Comparison of ENCODE assay signal across 19 cellular contexts in genomic region chr18:76361219-76361618, GRCh38.
DNase-seq lines count a peak whose midpoint lies in the region; ATAC-seq and TF ChIP-seq lines count a peak whose summit lies in the region.
"Had no signal": no experiment of that assay in that cellular context is flagged by ENCODE, and none has a peak within 500 bp of the region (broad histone marks: within the 10 kb centered on the region; RNA-seq: fewer than 3 reads in every experiment).

No MANE protein-coding gene starts in this region.

- H3K27me3 ChIP-seq in HAP-1 (ENCODE audit: low read depth): no peaks in the 10 kb centered on the region
- H3K27me3 ChIP-seq in uterus: no peaks in the 10 kb centered on the region
- H3K27me3 ChIP-seq: BE2C had no signal

- DNase-seq in cardiac septum (ENCODE audit: low spot score) (peak; percentile 24), left ventricle myocardium superior (no peak), HAP-1 (ENCODE audit: low spot score in 2 of 2) (peak; percentile 54 to 58), sciatic nerve (ENCODE audit: low spot score) (peak; percentile 25), SW 1271 (lab: John Stamatoyannopoulos, UW) (no peak), uterus (no peak)
- DNase-seq: ACHN; BE2C; Caco-2; CD4-positive, alpha-beta T cell; DMS153; DMS79; GDM1; HFFc6; KG1 had no signal

- no peak overlapping the region for H3K4me3 ChIP-seq in HAP-1
- H3K4me3 ChIP-seq in uterus: no peak overlapping the region

- H3K36me3 ChIP-seq in HAP-1 (replicated peaks) (peaks cover 30% of the 10 kb centered on the region), uterus (peaks cover 0 to 3% of the 10 kb centered on the region in 2 donors)
- H3K36me3 ChIP-seq: BE2C had no signal

- H3K27ac ChIP-seq in uterus: no peak overlapping the region
- H3K27ac ChIP-seq: C4-2B had no signal

- no peak for TF ChIP-seq POLR2A in uterus (IDR thresholded peaks at IDR 0.05)

- in situ Hi-C loops in HAP-1 (cut with MboI; ENCODE audit: low sequenced_read_pairs): loop anchor here (25.0 kb wide), 1 partner anchor 1724 kb away; no protein-coding TSS in a partner anchor

- H3K9me3 ChIP-seq in HAP-1 (no peaks in the 10 kb centered on the region), uterus (no peaks in the 10 kb centered on the region)
- H3K9me3 ChIP-seq: BE2C, Caco-2 had no signal

- intact Hi-C loops in cardiac septum (cut with DNase I) (no loop called here), left ventricle myocardium superior (cut with micrococcal nuclease) (no loop called here), sciatic nerve (cut with DNase I) (no loop called here), uterus (cut with DNase I; ENCODE audit: low total_unique reads) (no loop called here)

- no peak for TF ChIP-seq CTCF in uterus (IDR thresholded peaks at IDR 0.05)

- no peak for ATAC-seq in left ventricle myocardium superior
- no peak for ATAC-seq in sciatic nerve
- no peak for ATAC-seq in HG03460 (IDR thresholded peaks at IDR 0.05; ENCODE audit: unreplicated experiment)
- ATAC-seq: HCT116, HepG2 had no signal

- H3K4me1 ChIP-seq in HAP-1 (peaks cover 10% of the 10 kb centered on the region), uterus (peaks cover 0 to 6% of the 10 kb centered on the region in 2 donors)
- H3K4me1 ChIP-seq: BE2C, Caco-2 had no signal

Comparison
In these comparisons a context has a peak if more than half of its experiments do, and no peak if none do; other contexts are left out.
1. DNase-seq: peak in cardiac septum (single experiment), HAP-1 (2 of 2) and sciatic nerve (single experiment); none in left ventricle myocardium superior (single experiment), SW 1271 (0 of 2) and uterus (0 of 2).